ENCODE assay signal across 33 cellular contexts in genomic region chr20:37456948-37457347, GRCh38.
DNase-seq lines count a peak whose midpoint lies in the region; ATAC-seq, FAIRE-seq and TF ChIP-seq lines count a peak whose summit lies in the region.
"Had no signal": no experiment of that assay in that cellular context is flagged by ENCODE, and none has a peak within 500 bp of the region (broad histone marks: within the 10 kb centered on the region; RNA-seq: fewer than 3 reads in every experiment).

No MANE protein-coding gene starts in this region.

- FAIRE-seq in K562 (lab: Jason Lieb, UNC): no peak
- no peak for FAIRE-seq in H1 (lab: Jason Lieb, UNC)
- FAIRE-seq: A204.1, A549, D721Med had no signal

- H4K20me1 ChIP-seq in K562 (replicated peaks; ENCODE audit: control insufficient read depth, insufficient read depth, low read length) (no peaks in the 10 kb centered on the region), H1 (replicated peaks in 1 of 2; ENCODE audit: control insufficient read depth in 1 of 2, insufficient read depth in 2 of 2, low read length in 2 of 2) (no peaks in the 10 kb centered on the region)
- H4K20me1 ChIP-seq: BLaER1; BLaER1 treated with 17β-estradiol and CSF1 and Interleukin-3, amounts not matched to agents 10 nM and 100 nM had no signal

- H2BK120ac ChIP-seq in H1 (replicated peaks; ENCODE audit: low read depth, low read length): no peak overlapping the region

- intact Hi-C loops in K562 (cut with micrococcal nuclease): no loop called here

- H3K4me2 ChIP-seq in K562 (ENCODE audit: insufficient read depth, low read length) (no peak overlapping the region), H1 (ENCODE audit: insufficient read depth in 1 of 2, low read depth in 2 of 2, low read length in 2 of 2) (no peak overlapping the region)
- H3K4me2 ChIP-seq: A549; BLaER1; BLaER1 treated with 17β-estradiol and CSF1 and Interleukin-3, amounts not matched to agents 10 nM and 100 nM had no signal

- H3K23me2 ChIP-seq in H1 (ENCODE audit: low read depth, low read length): peaks cover 4% of the 10 kb centered on the region; the same call in 1 of the 2 replicates

- DNase-seq in K562 (ENCODE audit: extremely low read depth in 1 of 4, low spot score in 3 of 4) (no peak), H1 (ENCODE audit: low read depth in 1 of 2, low spot score in 2 of 2) (no peak), nucleus accumbens (lab: John Stamatoyannopoulos, UW) (no peak)
- no peak for DNase-seq in stimulated activated naive CD4-positive, alpha-beta T cell (lab: John Stamatoyannopoulos, UW)
- DNase-seq in stimulated activated CD4-positive, alpha-beta T cell treated with anti-CD3 and anti-CD28 coated beads, Interleukin-12 subunit alpha, Interleukin-12 subunit beta, amount 100 ng/mL, for 4 hours: no peak
- DNase-seq: 8988T; ACHN; AML-193; BE2C; C1 segment of cervical spinal cord; Caco-2; Calu3; CD4-positive, alpha-beta memory T cell; CD4-positive, alpha-beta T cell; CD4-positive, CD25-positive, alpha-beta regulatory T cell; CD8-positive, alpha-beta memory T cell; CD8-positive, alpha-beta T cell; COR-L47; DMS 273 treated with DMSO at 0.1 percent for 48 hours; DMS153; DMS53; DMS79; DMS79 treated with DMSO at 0.1 percent for 48 hours; DND-41; EL had no signal

- H3K9me1 ChIP-seq in K562 (ENCODE audit: control insufficient read depth, insufficient read depth, low read length): no peaks in the 10 kb centered on the region

- H2AFZ ChIP-seq in K562 (ENCODE audit: low read depth, low read length) (no peak overlapping the region), H1 (ENCODE audit: low read length) (no peak overlapping the region)

- no peak overlapping the region for H2BK5ac ChIP-seq in H1 (ENCODE audit: low read depth, low read length)

- no peaks in the 10 kb centered on the region for H3K79me1 ChIP-seq in H1 (ENCODE audit: low read depth, low read length)

- H3K79me2 ChIP-seq in K562 (ENCODE audit: control insufficient read depth, insufficient read depth, low read length) (no peaks in the 10 kb centered on the region), H1 (ENCODE audit: control insufficient read depth in 1 of 2, insufficient read depth in 2 of 2, low read length in 2 of 2) (no peaks in the 10 kb centered on the region)

- no peak for TF ChIP-seq EP300 in K562 (IDR thresholded peaks at IDR 0.05; ENCODE audit: low read length)
- TF ChIP-seq EP300 in H1 (IDR thresholded peaks at IDR 0.05; ENCODE audit: borderline replicate concordance in 1 of 2, low read depth in 2 of 2, low read length in 2 of 2): no peak

- no peak overlapping the region for H3K56ac ChIP-seq in H1 (replicated peaks; ENCODE audit: insufficient read length, low read depth, low read length)

- no peak overlapping the region for H2BK12ac ChIP-seq in H1 (ENCODE audit: low read depth, low read length)

- H3K9ac ChIP-seq in K562 (ENCODE audit: insufficient read depth in 1 of 2, low read depth in 2 of 2, low read length in 2 of 2): no peak overlapping the region
- no peak overlapping the region for H3K9ac ChIP-seq in H1 (replicated peaks in 1 of 4; ENCODE audit: extremely low read depth in 1 of 4, low read depth in 3 of 4, low read length in 3 of 4)
- H3K9ac ChIP-seq: BLaER1; BLaER1 treated with 17β-estradiol and CSF1 and Interleukin-3, amounts not matched to agents 10 nM and 100 nM had no signal

- no peak overlapping the region for H4K8ac ChIP-seq in H1 (ENCODE audit: extremely low read depth, insufficient read depth, low read length)

- H3K27ac ChIP-seq in HEK293 (ENCODE audit: extremely low read depth, low read depth, low read length) (no peak overlapping the region), K562 (ENCODE audit: extremely low read depth, low read depth, low read length) (no peak overlapping the region), H1 (ENCODE audit: low read depth, low read length) (no peak overlapping the region)
- H3K27ac ChIP-seq: 22Rv1; A549; BLaER1; BLaER1 treated with 17β-estradiol and CSF1 and Interleukin-3, amounts not matched to agents 10 nM and 100 nM; C4-2B had no signal

- no peak for TF ChIP-seq RAD21 in K562 (CRISPR knock-in tag; conservative IDR thresholded peaks at IDR 0.05 in 1 of 2, IDR thresholded peaks at IDR 0.05 in 1 of 2)
- TF ChIP-seq RAD21 in H1 (IDR thresholded peaks at IDR 0.05 in 1 of 2, conservative IDR thresholded peaks at IDR 0.05 in 1 of 2; ENCODE audit: low read depth in 2 of 2, low read length in 2 of 2): no peak

- H2AK5ac ChIP-seq in H1 (ENCODE audit: low read depth, low read length): no peak overlapping the region

- POLR2A ChIA-PET in HEK293 (lab: Yijun Ruan, JAX) (no interaction called here), K562 (lab: Yijun Ruan, JAX) (interaction anchor here (0.6 kb wide), 1 partner anchor 17 kb away, joined by 4 read pairs; no protein-coding TSS in a partner anchor), H1 (lab: Charles Lee; ENCODE audit: partially characterized antibody) (no interaction called here)

- no peak for TF ChIP-seq CTCF in HEK293 (tag by site-specific recombination; IDR thresholded peaks at IDR 0.05)
- no peak for TF ChIP-seq CTCF in K562 (IDR thresholded peaks at IDR 0.05 in 2 of 3, conservative IDR thresholded peaks at IDR 0.05 in 1 of 3; ENCODE audit: insufficient read depth in 2 of 3, low read depth in 1 of 3, low read length in 3 of 3)
- TF ChIP-seq CTCF in H1 (IDR thresholded peaks at IDR 0.05; ENCODE audit: control extremely low read depth in 1 of 3, insufficient read depth in 1 of 3, low read depth in 1 of 3, low read length in 3 of 3): no peak

- H2BK15ac ChIP-seq in H1 (ENCODE audit: low read length): no peak overlapping the region

- no peaks in the 10 kb centered on the region for H3K4me1 ChIP-seq in HEK293 (ENCODE audit: control insufficient read depth, insufficient read depth, low read length)
- H3K4me1 ChIP-seq in K562 (replicated peaks in 1 of 2; ENCODE audit: control insufficient read depth in 2 of 2, insufficient read depth in 2 of 2, low read length in 2 of 2): no peaks in the 10 kb centered on the region
- no peaks in the 10 kb centered on the region for H3K4me1 ChIP-seq in H1 (replicated peaks in 1 of 4; ENCODE audit: control insufficient read depth in 3 of 4, insufficient read depth in 4 of 4, low read length in 3 of 4)
- H3K4me1 ChIP-seq: A549, BE2C, Caco-2 had no signal

- no peak overlapping the region for H3K18ac ChIP-seq in H1 (ENCODE audit: extremely low read depth, low read length)

- in situ Hi-C loops in K562 (cut with MboI): no loop called here

- H3K4ac ChIP-seq in H1 (replicated peaks; ENCODE audit: insufficient read length, low read depth, low read length): no peak overlapping the region

- H3K27me3 ChIP-seq in K562 (ENCODE audit: control insufficient read depth in 2 of 2, insufficient read depth in 2 of 2, low read length in 2 of 2): peaks cover 2 to 22% of the 10 kb centered on the region in 2 experiments; a peak in 4 of 5 replicates
- peaks cover 0 to 2% (median 0%) of the 10 kb centered on the region in 4 experiments; a peak in 1 of 7 replicates for H3K27me3 ChIP-seq in H1 (replicated peaks in 1 of 4; ENCODE audit: control insufficient read depth in 3 of 4, extremely low read depth in 1 of 4, insufficient read depth in 3 of 4, low read length in 3 of 4)
- H3K27me3 ChIP-seq: BE2C; BLaER1; BLaER1 treated with 17β-estradiol and CSF1 and Interleukin-3, amounts not matched to agents 10 nM and 100 nM had no signal

- no peaks in the 10 kb centered on the region for H3K36me3 ChIP-seq in HEK293 (ENCODE audit: control insufficient read depth in 2 of 2, insufficient read depth in 1 of 2, low read length in 2 of 2)
- no peaks in the 10 kb centered on the region for H3K36me3 ChIP-seq in K562 (ENCODE audit: control insufficient read depth, insufficient read depth, low read length)
- H3K36me3 ChIP-seq in H1 (ENCODE audit: control insufficient read depth in 2 of 4, insufficient read depth in 4 of 4, low read length in 3 of 4): no peaks in the 10 kb centered on the region
- H3K36me3 ChIP-seq: BE2C, BLaER1 had no signal

- H3K14ac ChIP-seq in H1 (ENCODE audit: insufficient read length): no peak overlapping the region

- no TSS peak for BruUV-seq in K562 (replicated peaks; lab: Mats Ljungman, UMichigan)

- TF ChIP-seq POLR2A in K562 (conservative IDR thresholded peaks at IDR 0.05) (no peak), H1 (IDR thresholded peaks at IDR 0.05; ENCODE audit: control extremely low read depth in 1 of 2, low read depth in 2 of 2, low read length in 2 of 2) (no peak)

- CTCF ChIA-PET in HEK293 (lab: Yijun Ruan, JAX): no interaction called here
- CTCF ChIA-PET in K562 (lab: Yijun Ruan, JAX; ENCODE audit: low intra/inter-chr PET ratio): no interaction called here
- CTCF ChIA-PET in H1 (lab: Charles Lee; ENCODE audit: partially characterized antibody): interaction anchor here (0.8 kb wide), 1 partner anchor 12 kb away, joined by 3 read pairs; no protein-coding TSS in a partner anchor

- WGBS in K562 (ENCODE audit: insufficient coverage, low coverage, missing lambda C conversion rate): 0% methylated on average over 2 of the region's 2 CpGs
- 78% methylated on average over 2 of the region's 2 CpGs; no CpG with 5 or more reads in 1 of the 2 experiments for WGBS in H1 (ENCODE audit: extremely low coverage in 1 of 2, insufficient coverage in 1 of 2, insufficient read length in 1 of 2, insufficient replicate concordance in 2 of 2, low coverage in 1 of 2, low lambda C conversion rate in 2 of 2, missing lambda C conversion rate in 1 of 2), 2 experiments

- H3K23ac ChIP-seq in H1 (ENCODE audit: insufficient read length): no peak overlapping the region

- ATAC-seq in K562: no peak
- ATAC-seq: A549; CD8-positive, alpha-beta T cell had no signal

- H4K5ac ChIP-seq in H1 (ENCODE audit: insufficient read length, low read depth, low read length): no peak overlapping the region

- H3K4me3 ChIP-seq in HEK293 (ENCODE audit: low read depth, low read length) (no peak overlapping the region), K562 (no peak overlapping the region), H1 (ENCODE audit: extremely low read depth in 1 of 4, insufficient read depth in 2 of 4, low read depth in 3 of 4, low read length in 4 of 4) (no peak overlapping the region)
- H3K4me3 ChIP-seq: A549; BLaER1; BLaER1 treated with 17β-estradiol and CSF1 and Interleukin-3, amounts not matched to agents 10 nM and 100 nM had no signal

- no peaks in the 10 kb centered on the region for H3K9me3 ChIP-seq in HEK293 (ENCODE audit: control insufficient read depth, insufficient read depth, low read depth, low read length)
- no peaks in the 10 kb centered on the region for H3K9me3 ChIP-seq in K562 (replicated peaks; ENCODE audit: control insufficient read depth, insufficient read depth, low read depth, low read length)
- peaks cover 0 to 5% of the 10 kb centered on the region in 2 experiments; a peak in 1 of 4 replicates for H3K9me3 ChIP-seq in H1 (ENCODE audit: insufficient read depth in 2 of 2, low read depth in 1 of 2, low read length in 1 of 2)

- H4K91ac ChIP-seq in H1 (replicated peaks; ENCODE audit: insufficient read length, low read length): no peak overlapping the region

- H2BK20ac ChIP-seq in H1 (ENCODE audit: low read length): no peak overlapping the region

TF ChIP-seq in K562, 482 proteins besides CTCF, POLR2A, EP300 and RAD21 (continues in another document):
- TF ChIP-seq HDAC2 (IDR thresholded peaks at IDR 0.05) (no peak), RBM25 (IDR thresholded peaks at IDR 0.05; ENCODE audit: low read depth, low read length, severe bottlenecking) (peak; percentile 28)

TF ChIP-seq in H1, 55 proteins besides CTCF, POLR2A, EP300 and RAD21 (continues in another document):
- peak; percentile 41; the same call in 1 of the 2 replicates for TF ChIP-seq KDM1A (IDR thresholded peaks at IDR 0.05; ENCODE audit: borderline replicate concordance, low read length)

Comparison
In these comparisons a context has a peak if more than half of its experiments do, and no peak if none do; other contexts are left out.
1. Of the 44 proteins assayed by ChIP-seq in both K562 and HEK293: peak only in K562: none; only in HEK293: none; in both: ZNF146; in neither: 43.